ENCODE assay signal across 12 cellular contexts in the genomic region with DNA sequence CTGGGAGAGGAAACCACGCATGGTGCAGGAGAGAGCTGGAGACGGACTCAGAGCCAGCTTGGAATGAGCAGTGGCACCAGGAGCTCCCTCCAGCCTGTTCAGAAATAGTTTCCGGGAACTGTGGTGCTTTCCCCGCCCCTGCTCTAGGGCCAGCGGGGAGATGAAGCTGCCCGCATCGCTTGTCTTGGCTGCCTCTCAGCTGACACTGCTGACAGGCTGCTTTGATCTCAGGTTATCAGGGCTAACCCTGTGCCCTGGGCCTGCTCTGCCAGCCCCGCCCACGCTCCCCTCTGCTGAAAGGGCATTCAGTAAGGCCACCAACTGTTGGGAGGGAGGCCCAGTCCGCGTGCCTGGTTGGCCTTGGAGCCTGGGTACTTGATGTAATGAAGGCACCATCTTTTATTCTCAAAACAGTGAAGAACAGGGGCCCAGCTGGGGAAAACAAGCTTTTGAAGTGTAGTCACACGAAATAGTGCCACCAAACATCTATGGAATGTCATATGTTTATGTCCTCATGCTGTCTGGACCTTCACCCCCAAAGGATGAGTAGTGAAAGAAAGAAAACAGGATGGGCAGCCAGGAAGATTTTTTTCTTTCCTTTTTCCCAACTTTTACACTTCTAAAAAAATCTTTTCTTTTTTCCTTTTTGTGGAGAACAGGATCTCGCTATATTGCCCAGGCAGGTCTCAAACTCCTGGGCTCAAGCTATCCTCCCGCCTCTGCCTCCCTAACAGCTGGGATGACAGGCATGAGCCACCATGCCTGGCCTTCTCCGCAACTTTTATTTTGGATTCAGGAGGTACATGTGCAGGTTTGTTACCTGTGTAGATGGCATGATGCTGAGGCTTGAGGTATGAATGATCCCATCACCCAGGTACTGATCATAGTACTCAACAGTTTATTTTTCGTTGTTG.
A peak's percentile ranks its signal among the peaks of the same experiment; 100 is the strongest.
DNase-seq lines count a peak whose midpoint lies in the region; ATAC-seq and TF ChIP-seq lines count a peak whose summit lies in the region.
"Had no signal": no experiment of that assay in that cellular context is flagged by ENCODE, and none has a peak within 500 bp of the region (broad histone marks: within the 10 kb centered on the region; RNA-seq: fewer than 3 reads in every experiment).

No MANE protein-coding gene starts in this region.

- H3K79me2 ChIP-seq in osteoblast (ENCODE audit: insufficient read depth, low read length): no peaks in the 10 kb centered on the region

- DNase-seq in COLO829 (ENCODE audit: low spot score) (peak; percentile 50), Peyer's patch (peak; percentile 16 to 68 (median 65)), heart left ventricle (peak; percentile 70 to 92 (median 81)), osteoblast (ENCODE audit: insufficient read length, low spot score, missing footprints) (peak; percentile 73), GDM1 (lab: John Stamatoyannopoulos, UW) (no peak), DMS79 (lab: John Stamatoyannopoulos, UW) (no peak)
- DNase-seq: activated T-cell treated with anti-CD3 and anti-CD28 coated beads, Interleukin-2, amount 50 U/mL, for 4 hours; COR-L47; NCI-H345; T-helper 1 cell had no signal

- H3K4me2 ChIP-seq in osteoblast (ENCODE audit: insufficient read depth, low read length): peak overlapping the region; percentile 16

- H3K36me3 ChIP-seq in Peyer's patch (no peaks in the 10 kb centered on the region), heart left ventricle (no peaks in the 10 kb centered on the region), osteoblast (ENCODE audit: insufficient read depth, low read length) (no peaks in the 10 kb centered on the region)

- peak overlapping the region; percentile 25 for H2AFZ ChIP-seq in osteoblast (ENCODE audit: low read length)

- TF ChIP-seq POLR2A in Peyer's patch (IDR thresholded peaks at IDR 0.05) (no peak), heart left ventricle (IDR thresholded peaks at IDR 0.05) (no peak)

- intact Hi-C loops in heart left ventricle (cut with DNase I): loop anchor here in 2 of 10 donors (5.0 to 10.0 kb wide), 2 partner anchors 115 to 118 kb away; partner anchors contain the start of gene TBX3 (in 2 of the 2)

- H3K9me3 ChIP-seq in Peyer's patch (no peaks in the 10 kb centered on the region), heart left ventricle (no peaks in the 10 kb centered on the region), osteoblast (ENCODE audit: low read depth, low read length) (no peaks in the 10 kb centered on the region)

- H3K27ac ChIP-seq in Peyer's patch (peak overlapping the region in 1 of 4 donors; percentile 25), heart left ventricle (peak overlapping the region in 5 of 12 donors; percentile 2 to 26 (median 17)), osteoblast (ENCODE audit: low read depth, low read length) (no peak overlapping the region)

- WGBS in heart left ventricle, 4 donors: 42 to 51% (median 46%) methylated on average over 16 of the region's 16 CpGs

- H3K4me3 ChIP-seq in Peyer's patch: no peak overlapping the region
- no peak overlapping the region for H3K4me3 ChIP-seq in heart left ventricle
- no peak overlapping the region for H3K4me3 ChIP-seq in osteoblast (ENCODE audit: insufficient read depth, low read length)

- peak; percentile 98 to 99 (median 99) for ATAC-seq in heart left ventricle
- ATAC-seq in HG02610 (IDR thresholded peaks at IDR 0.05; ENCODE audit: unreplicated experiment): no peak
- no peak for ATAC-seq in HG02938 (IDR thresholded peaks at IDR 0.05; ENCODE audit: unreplicated experiment)
- ATAC-seq: activated T-cell treated with anti-CD3 and anti-CD28 coated beads, Interleukin-2, amount 50 U/mL, for 4 hours had no signal

- peaks cover 0 to 7% (median 0%) of the 10 kb centered on the region in 4 donors for H3K4me1 ChIP-seq in Peyer's patch
- H3K4me1 ChIP-seq in heart left ventricle: peaks cover 0 to 13% (median 0%) of the 10 kb centered on the region in 12 donors
- H3K4me1 ChIP-seq in osteoblast (ENCODE audit: insufficient read depth, low read length): peaks cover 4% of the 10 kb centered on the region

- no peak for TF ChIP-seq CTCF in Peyer's patch (IDR thresholded peaks at IDR 0.05)
- TF ChIP-seq CTCF in heart left ventricle (IDR thresholded peaks at IDR 0.05): no peak
- no peak for TF ChIP-seq CTCF in osteoblast (IDR thresholded peaks at IDR 0.05; ENCODE audit: extremely low read depth, low read depth, low read length)

- H3K27me3 ChIP-seq in Peyer's patch (no peaks in the 10 kb centered on the region), heart left ventricle (no peaks in the 10 kb centered on the region), osteoblast (ENCODE audit: insufficient read depth, low read length) (no peaks in the 10 kb centered on the region)

- no peaks in the 10 kb centered on the region for H4K20me1 ChIP-seq in osteoblast (ENCODE audit: insufficient read depth, low read length)

Comparison
In these comparisons a context has a peak if more than half of its experiments do, and no peak if none do; other contexts are left out.
1. DNase-seq: peak in COLO829 (single experiment), Peyer's patch (3 of 3), heart left ventricle (5 of 5) and osteoblast (single experiment); none in GDM1 (single experiment) and DMS79 (single experiment).
2. ATAC-seq: peak in heart left ventricle (4 of 4); none in HG02610 (single experiment) and HG02938 (single experiment).